Comparison of ENCODE assay signal across 9 cellular contexts in genomic region chr3:125129512-125129962, GRCh38.
DNase-seq lines count a peak whose midpoint lies in the region; ATAC-seq, FAIRE-seq and TF ChIP-seq lines count a peak whose summit lies in the region.
"Had no signal": no experiment of that assay in that cellular context is flagged by ENCODE, and none has a peak within 500 bp of the region (broad histone marks: within the 10 kb centered on the region; RNA-seq: fewer than 3 reads in every experiment).

No MANE protein-coding gene starts in this region.

- no peak overlapping the region for H2AFZ ChIP-seq in HepG2 (ENCODE audit: low read length)

- intact Hi-C loops in HepG2 (cut with micrococcal nuclease; ENCODE audit: unreplicated experiment), result no loop called here
- intact Hi-C loops in right lobe of liver (cut with DNase I), result no loop called here
- intact Hi-C loops in right cardiac atrium (cut with DNase I), result no loop called here
- intact Hi-C loops in CD8-positive, alpha-beta T cell (cut with DNase I, micrococcal nuclease), result no loop called here

- CTCF ChIA-PET in HepG2 (lab: Yijun Ruan, JAX; ENCODE audit: low intra/inter-chr PET ratio, low total read pairs), result no interaction called here
- CTCF ChIA-PET in activated naive CD4-positive, alpha-beta T cell treated with anti-CD3 and anti-CD28 coated beads, Interleukin-2, amount 10 ng/mL, durations not matched to agents 7 days and 5 days (lab: Charles Lee), result interaction anchor here (1.0 kb wide), 1 partner anchor 14 kb away, joined by 4 read pairs; no protein-coding TSS in a partner anchor
- CTCF ChIA-PET in CD8-positive, alpha-beta T cell (lab: Charles Lee), result interaction anchor here (0.7 to 1.4 kb wide), 2 partner anchors 71 to 228 kb away, joined by 3 read pairs; no protein-coding TSS in a partner anchor

- peak; percentile 66 for ATAC-seq in HepG2
- no peak for ATAC-seq in right lobe of liver
- peak; percentile 66 to 73 for ATAC-seq in right cardiac atrium
- ATAC-seq in CD8-positive, alpha-beta T cell, result no peak
- no peak for ATAC-seq in activated CD4-positive, CD25-positive, alpha-beta regulatory T cell treated with anti-CD3 and anti-CD28 coated beads, Interleukin-2, amount 50 U/mL, for 24 hours

- H3K27me3 ChIP-seq in HepG2 (ENCODE audit: control insufficient read depth in 1 of 2, insufficient read depth in 2 of 2, low read length in 2 of 2), result peaks cover 2 to 10% of the 10 kb centered on the region in 2 experiments; a peak in 3 of 5 replicates
- H3K27me3 ChIP-seq in right lobe of liver, result no peaks in the 10 kb centered on the region
- no peaks in the 10 kb centered on the region for H3K27me3 ChIP-seq in right cardiac atrium (ENCODE audit: control insufficient read depth, insufficient read depth)
- H3K27me3 ChIP-seq in suprapubic skin, result no peaks in the 10 kb centered on the region
- H3K27me3 ChIP-seq in CD8-positive, alpha-beta T cell (ENCODE audit: insufficient read depth, low read length), result no peaks in the 10 kb centered on the region

- no peak for TF ChIP-seq RAD21 in HepG2 (CRISPR knock-in tag; IDR thresholded peaks at IDR 0.05)

- peaks cover 56% of the 10 kb centered on the region for H3K27me3 Mint-ChIP-seq in activated naive CD4-positive, alpha-beta T cell treated with anti-CD3 and anti-CD28 coated beads, Interleukin-2, amount 10 ng/mL, durations not matched to agents 7 days and 5 days
- no peaks in the 10 kb centered on the region for H3K27me3 Mint-ChIP-seq in CD8-positive, alpha-beta T cell (ENCODE audit: low read depth)
- H3K27me3 Mint-ChIP-seq: activated B cell treated with CpG ODN at 0.5 μM for 24 hours had no signal

- no peaks in the 10 kb centered on the region for H4K20me1 ChIP-seq in HepG2 (ENCODE audit: insufficient read depth, low read length)

- no peaks in the 10 kb centered on the region for H3K9me3 ChIP-seq in HepG2 (ENCODE audit: low read length)
- H3K9me3 ChIP-seq in right lobe of liver, result no peaks in the 10 kb centered on the region
- no peaks in the 10 kb centered on the region for H3K9me3 ChIP-seq in right cardiac atrium (ENCODE audit: control insufficient read depth, low read length)
- no peaks in the 10 kb centered on the region for H3K9me3 ChIP-seq in suprapubic skin
- no peaks in the 10 kb centered on the region for H3K9me3 ChIP-seq in CD8-positive, alpha-beta T cell (ENCODE audit: low read length)

- no peak overlapping the region for H3K27ac Mint-ChIP-seq in activated naive CD4-positive, alpha-beta T cell treated with anti-CD3 and anti-CD28 coated beads, Interleukin-2, amount 10 ng/mL, durations not matched to agents 7 days and 5 days
- no peak overlapping the region for H3K27ac Mint-ChIP-seq in CD8-positive, alpha-beta T cell
- H3K27ac Mint-ChIP-seq: activated B cell treated with CpG ODN at 0.5 μM for 24 hours had no signal

- H3K9me3 Mint-ChIP-seq in activated naive CD4-positive, alpha-beta T cell treated with anti-CD3 and anti-CD28 coated beads, Interleukin-2, amount 10 ng/mL, durations not matched to agents 7 days and 5 days, result no peaks in the 10 kb centered on the region
- H3K9me3 Mint-ChIP-seq in CD8-positive, alpha-beta T cell, result no peaks in the 10 kb centered on the region
- H3K9me3 Mint-ChIP-seq: activated B cell treated with CpG ODN at 0.5 μM for 24 hours had no signal

- TF ChIP-seq CTCF in HepG2 (CRISPR knock-in tag; IDR thresholded peaks at IDR 0.05) (no peak), right lobe of liver (IDR thresholded peaks at IDR 0.05) (no peak), suprapubic skin (IDR thresholded peaks at IDR 0.05) (no peak)
- no peak for TF ChIP-seq CTCF in CD8-positive, alpha-beta T cell (IDR thresholded peaks at IDR 0.05)

- TF ChIP-seq POLR2A in HepG2 (IDR thresholded peaks at IDR 0.05; ENCODE audit: insufficient read depth in 1 of 2, low read depth in 2 of 2, low read length in 2 of 2) (no peak), right lobe of liver (IDR thresholded peaks at IDR 0.05) (no peak), suprapubic skin (IDR thresholded peaks at IDR 0.05) (no peak)

- no peak for TF ChIP-seq EP300 in HepG2 (IDR thresholded peaks at IDR 0.05; ENCODE audit: low read depth in 2 of 2, low read length in 2 of 2)
- TF ChIP-seq EP300 in HepG2 (CRISPR knock-in tag; IDR thresholded peaks at IDR 0.05; ENCODE audit: borderline replicate concordance), result no peak
- TF ChIP-seq EP300 in suprapubic skin (IDR thresholded peaks at IDR 0.05), result no peak

- no peak overlapping the region for H3K4me3 Mint-ChIP-seq in activated naive CD4-positive, alpha-beta T cell treated with anti-CD3 and anti-CD28 coated beads, Interleukin-2, amount 10 ng/mL, durations not matched to agents 7 days and 5 days
- no peak overlapping the region for H3K4me3 Mint-ChIP-seq in CD8-positive, alpha-beta T cell
- H3K4me3 Mint-ChIP-seq: activated B cell treated with CpG ODN at 0.5 μM for 24 hours had no signal

- peaks cover 46% of the 10 kb centered on the region for H3K4me1 Mint-ChIP-seq in activated naive CD4-positive, alpha-beta T cell treated with anti-CD3 and anti-CD28 coated beads, Interleukin-2, amount 10 ng/mL, durations not matched to agents 7 days and 5 days
- H3K4me1 Mint-ChIP-seq in CD8-positive, alpha-beta T cell (ENCODE audit: low read depth), result peaks cover 15% of the 10 kb centered on the region

- POLR2A ChIA-PET in HepG2 (lab: Yijun Ruan, JAX), result no interaction called here
- POLR2A ChIA-PET in CD8-positive, alpha-beta T cell (lab: Charles Lee), result no interaction called here

- WGBS in HepG2 (ENCODE audit: low lambda C conversion rate), result 15% methylated on average over 9 of the region's 10 CpGs
- WGBS in right lobe of liver (ENCODE audit: insufficient coverage, low coverage, low lambda C conversion rate, missing lambda C conversion rate), result 54% methylated on average over 6 of the region's 10 CpGs
- 55% methylated on average over 10 of the region's 10 CpGs for WGBS in right cardiac atrium
- 28% methylated on average over 10 of the region's 10 CpGs for WGBS in suprapubic skin

- 0 out of 2 replicates have a peak overlapping the region, but pooled peaks have one; percentile 5 for H3K4me2 ChIP-seq in HepG2 (ENCODE audit: low read depth, low read length)

- DNase-seq in HepG2 (ENCODE audit: low spot score) (peak; percentile 59), right lobe of liver (no peak), T1000 (lab: John Stamatoyannopoulos, UW) (peak; percentile 56), right cardiac atrium (peak in 2 of 3 donors; percentile 64 to 74), suprapubic skin (ENCODE audit: low spot score in 2 of 2) (no peak)
- no peak for DNase-seq in activated naive CD4-positive, alpha-beta T cell treated with anti-CD3 and anti-CD28 coated beads, Interleukin-2, amount 10 ng/mL, durations not matched to agents 7 days and 5 days
- no peak for DNase-seq in CD8-positive, alpha-beta T cell
- DNase-seq: activated B cell treated with CpG ODN at 0.5 μM for 24 hours had no signal

- peaks cover 5% of the 10 kb centered on the region for H3K36me3 Mint-ChIP-seq in activated naive CD4-positive, alpha-beta T cell treated with anti-CD3 and anti-CD28 coated beads, Interleukin-2, amount 10 ng/mL, durations not matched to agents 7 days and 5 days
- H3K36me3 Mint-ChIP-seq in CD8-positive, alpha-beta T cell, result no peaks in the 10 kb centered on the region

- H3K27ac ChIP-seq in HepG2 (ENCODE audit: extremely low read length, insufficient read depth, low read length) (no peak overlapping the region), right lobe of liver (no peak overlapping the region), right cardiac atrium (ENCODE audit: low read length) (peak overlapping the region; percentile 19), suprapubic skin (peak overlapping the region; percentile 39)
- no peak overlapping the region for H3K27ac ChIP-seq in CD8-positive, alpha-beta T cell (ENCODE audit: low read depth, low read length)

- H3K36me3 ChIP-seq in HepG2 (replicated peaks in 1 of 2; ENCODE audit: control insufficient read depth in 1 of 2, insufficient read depth in 2 of 2, low read length in 2 of 2) (no peaks in the 10 kb centered on the region), right lobe of liver (no peaks in the 10 kb centered on the region), suprapubic skin (no peaks in the 10 kb centered on the region)
- H3K36me3 ChIP-seq in CD8-positive, alpha-beta T cell (ENCODE audit: insufficient read depth, low read length), result no peaks in the 10 kb centered on the region

- H3K79me2 ChIP-seq in HepG2 (ENCODE audit: insufficient read depth, low read length), result no peaks in the 10 kb centered on the region

- H3K4me1 ChIP-seq in HepG2 (ENCODE audit: insufficient read depth, low read length) (peaks cover 32% of the 10 kb centered on the region), right lobe of liver (no peaks in the 10 kb centered on the region), right cardiac atrium (ENCODE audit: control insufficient read depth, insufficient read depth, low read length) (peaks cover 11% of the 10 kb centered on the region), suprapubic skin (peaks cover 12% of the 10 kb centered on the region)
- peaks cover 8% of the 10 kb centered on the region for H3K4me1 ChIP-seq in CD8-positive, alpha-beta T cell (ENCODE audit: insufficient read depth, low read length)

- no peak overlapping the region for H3K9ac ChIP-seq in HepG2 (ENCODE audit: insufficient read depth, low read depth, low read length)

- in situ Hi-C loops in HepG2 (cut with HindIII; ENCODE audit: extremely low pct_ligation_motif_present, low pct_unique_long_range_greater_than_20kb), result no loop called here

- no TSS peak for BruUV-seq in HepG2 (replicated peaks; lab: Mats Ljungman, UMichigan)

- H3K4me3 ChIP-seq in HepG2 (replicated peaks in 1 of 3; ENCODE audit: insufficient read depth in 1 of 3, low read depth in 2 of 3, low read length in 3 of 3) (no peak overlapping the region), right lobe of liver (no peak overlapping the region), right cardiac atrium (ENCODE audit: low read length) (no peak overlapping the region), suprapubic skin (no peak overlapping the region)
- no peak overlapping the region for H3K4me3 ChIP-seq in CD8-positive, alpha-beta T cell (ENCODE audit: low read depth, low read length)

- no peak for FAIRE-seq in HepG2 (lab: Jason Lieb, UNC)

TF ChIP-seq in HepG2, 621 proteins besides CTCF, POLR2A, EP300 and RAD21 (continues in another document):
- TF ChIP-seq ZNF776 (CRISPR knock-in tag; IDR thresholded peaks at IDR 0.05), result no peak
- no peak for TF ChIP-seq NFE2 (CRISPR knock-in tag; IDR thresholded peaks at IDR 0.05)
- TF ChIP-seq FOSL2 (CRISPR knock-in tag; IDR thresholded peaks at IDR 0.05), result peak; percentile 82
- TF ChIP-seq EEA1 (CRISPR knock-in tag; IDR thresholded peaks at IDR 0.05; ENCODE audit: borderline replicate concordance), result no peak
- no peak for TF ChIP-seq ZNF619 (CRISPR knock-in tag; IDR thresholded peaks at IDR 0.05)
- no peak for TF ChIP-seq STAG1 (CRISPR knock-in tag; IDR thresholded peaks at IDR 0.05)
- TF ChIP-seq TMF1 (CRISPR knock-in tag; IDR thresholded peaks at IDR 0.05; ENCODE audit: low read depth), result no peak
- no peak for TF ChIP-seq ARNT (IDR thresholded peaks at IDR 0.05)

Comparison
In these comparisons a context has a peak if more than half of its experiments do, and no peak if none do; other contexts are left out.
1. ATAC-seq: peak in HepG2 (single experiment) and right cardiac atrium (2 of 2); none in right lobe of liver (0 of 4), CD8-positive, alpha-beta T cell (single experiment) and activated CD4-positive, CD25-positive, alpha-beta regulatory T cell treated with anti-CD3 and anti-CD28 coated beads, Interleukin-2, amount 50 U/mL, for 24 hours (0 of 2).
2. DNase-seq: peak in HepG2 (single experiment), T1000 (single experiment) and right cardiac atrium (2 of 3); none in right lobe of liver (0 of 3), suprapubic skin (0 of 2), activated naive CD4-positive, alpha-beta T cell treated with anti-CD3 and anti-CD28 coated beads, Interleukin-2, amount 10 ng/mL, durations not matched to agents 7 days and 5 days (single experiment) and CD8-positive, alpha-beta T cell (0 of 7).
3. H3K27ac ChIP-seq: peak in right cardiac atrium (single experiment) and suprapubic skin (single experiment); none in HepG2 (single experiment), right lobe of liver (0 of 3) and CD8-positive, alpha-beta T cell (single experiment).